ENCODE assay signal across 23 cellular contexts in genomic region chr19:23255700-23256099, GRCh38.
"Had no signal": no experiment of that assay in that cellular context is flagged by ENCODE, and none has a peak within 500 bp of the region (broad histone marks: within the 10 kb centered on the region; RNA-seq: fewer than 3 reads in every experiment).

No MANE protein-coding gene starts in this region.

- H3K27ac ChIP-seq: KMS-11, RWPE1 had no signal

- DNase-seq: Kasumi-1; MM.1S; NCI-H1092 treated with DMSO at 0.1 percent for 48 hours; NCI-H1436; NCI-H1694; NCI-H187 treated with DMSO at 0.1 percent for 48 hours; NCI-H2029 treated with DMSO at 0.1 percent for 48 hours; NCI-H2171 treated with DMSO at 0.1 percent for 48 hours; NCI-H345; NCI-H524; NCI-H526 treated with DMSO at 0.1 percent for 48 hours; NCI-H748 treated with DMSO at 0.1 percent for 48 hours; NK-92 treated with Interleukin-12 subunit alpha and Interleukin-12 subunit beta, amount 100 ng/mL, for 24 hours; PC-3; SHP77; SK-N-SH; SW 1271; T-cell had no signal

- H3K9me3 Mint-ChIP-seq: IgD-negative memory B cell, T-cell had no signal

- H3K4me1 Mint-ChIP-seq: T-cell had no signal

- H3K27me3 Mint-ChIP-seq: IgD-negative memory B cell, T-cell had no signal

- H3K9ac ChIP-seq: KMS-11, SK-N-SH had no signal

- H3K4me2 ChIP-seq: KMS-11, SK-N-SH had no signal

- H3K9me3 ChIP-seq: SK-N-SH had no signal

- FAIRE-seq: K562 had no signal

- H3K4me3 ChIP-seq: K562 had no signal

- ATAC-seq: K562, Panc1, PC-3, T-cell had no signal

- H3K4me3 Mint-ChIP-seq: IgD-negative memory B cell, T-cell had no signal
